ENCODE assay signal across 8 cellular contexts in genomic region chr1:1407101-1407956, GRCh38. TPM values are rescaled to one million over a fixed set of nuclear protein-coding genes. Genes with fewer than 3 reads are reported as not detected.
DNase-seq lines count a peak whose midpoint lies in the region; ATAC-seq and TF ChIP-seq lines count a peak whose summit lies in the region.

TSS of gene MRPL20 (minus strand) at chr1:1407293. CDS start at chr1:1407217, 76 bp downstream.

- H3K4me1 ChIP-seq in suprapubic skin, result peaks cover 30% of the 10 kb centered on the region

- H3K4me3 ChIP-seq in GM08714 (ENCODE audit: low read length) (peak within 1 kb of the TSS; percentile 88), SK-N-MC (peak within 1 kb of the TSS; percentile 95), suprapubic skin (peak within 1 kb of the TSS; percentile 69)

- H3K9me3 ChIP-seq in SK-N-MC (ENCODE audit: low read depth, low read length), result no peaks in the 10 kb centered on the region
- no peaks in the 10 kb centered on the region for H3K9me3 ChIP-seq in suprapubic skin

- peak in 1 of 2 donors; percentile 9 for TF ChIP-seq CTCF in suprapubic skin (IDR thresholded peaks at IDR 0.05)

- H3K27me3 Mint-ChIP-seq in activated naive CD4-positive, alpha-beta T cell treated with anti-CD3 and anti-CD28 coated beads, Interleukin-2, amount 10 ng/mL, durations not matched to agents 7 days and 5 days, result no peaks in the 10 kb centered on the region

- ATAC-seq in HG02571 (IDR thresholded peaks at IDR 0.05; ENCODE audit: unreplicated experiment), result peak; percentile 93

- no peaks in the 10 kb centered on the region for H3K9me3 Mint-ChIP-seq in activated naive CD4-positive, alpha-beta T cell treated with anti-CD3 and anti-CD28 coated beads, Interleukin-2, amount 10 ng/mL, durations not matched to agents 7 days and 5 days

- H3K27me3 ChIP-seq in suprapubic skin, result no peaks in the 10 kb centered on the region

- H3K27ac Mint-ChIP-seq in activated naive CD4-positive, alpha-beta T cell treated with anti-CD3 and anti-CD28 coated beads, Interleukin-2, amount 10 ng/mL, durations not matched to agents 7 days and 5 days, result peak within 1 kb of the TSS; percentile 94

- peaks cover 42% of the 10 kb centered on the region for H3K4me1 Mint-ChIP-seq in activated naive CD4-positive, alpha-beta T cell treated with anti-CD3 and anti-CD28 coated beads, Interleukin-2, amount 10 ng/mL, durations not matched to agents 7 days and 5 days

- peaks cover 31% of the 10 kb centered on the region for H3K36me3 ChIP-seq in SK-N-MC (ENCODE audit: insufficient read depth, low read length)
- peaks cover 36% of the 10 kb centered on the region for H3K36me3 ChIP-seq in suprapubic skin

- WGBS in suprapubic skin, result 1% methylated on average over 12 of the region's 96 CpGs

- H3K9ac ChIP-seq in SK-N-MC (ENCODE audit: insufficient read length), result peak within 1 kb of the TSS; percentile 97

- H3K36me3 Mint-ChIP-seq in activated naive CD4-positive, alpha-beta T cell treated with anti-CD3 and anti-CD28 coated beads, Interleukin-2, amount 10 ng/mL, durations not matched to agents 7 days and 5 days, result peaks cover 30% of the 10 kb centered on the region

- TF ChIP-seq POLR2A in suprapubic skin (IDR thresholded peaks at IDR 0.05), result peak; percentile 24 to 82

- DNase-seq in NCI-H1048 (lab: John Stamatoyannopoulos, UW) (peak; percentile 78), SK-N-MC (ENCODE audit: low read depth, low spot score) (peak; percentile 52), globus pallidus (ENCODE audit: low spot score) (peak; percentile 89), occipital lobe (lab: John Stamatoyannopoulos, UW) (peak; percentile 84), suprapubic skin (ENCODE audit: low spot score in 2 of 2) (peak; percentile 97 to 98)
- peak; percentile 98 for DNase-seq in activated naive CD4-positive, alpha-beta T cell treated with anti-CD3 and anti-CD28 coated beads, Interleukin-2, amount 10 ng/mL, durations not matched to agents 7 days and 5 days

- no peak for TF ChIP-seq EP300 in suprapubic skin (IDR thresholded peaks at IDR 0.05)

- peak within 1 kb of the TSS; percentile 85 for H3K4me3 Mint-ChIP-seq in activated naive CD4-positive, alpha-beta T cell treated with anti-CD3 and anti-CD28 coated beads, Interleukin-2, amount 10 ng/mL, durations not matched to agents 7 days and 5 days

- CTCF ChIA-PET in activated naive CD4-positive, alpha-beta T cell treated with anti-CD3 and anti-CD28 coated beads, Interleukin-2, amount 10 ng/mL, durations not matched to agents 7 days and 5 days (lab: Charles Lee), result interaction anchor here (0.8 to 1.0 kb wide), 2 partner anchors 8 to 27 kb away, joined by 3 to 4 read pairs; no protein-coding TSS in a partner anchor

- peak within 1 kb of the TSS; percentile 83 for H3K27ac ChIP-seq in SK-N-MC
- peak within 1 kb of the TSS; percentile 89 for H3K27ac ChIP-seq in suprapubic skin

RNA-seq across cellular contexts. Expression of gene MRPL20, which starts in this region (rescaled TPM):
- 50.4 TPM for total RNA-seq in occipital lobe
- 100 to 1,000 TPM in 3 of 4 donors, 10 to 100 TPM in 1; 93.6 to 119 (median 109) TPM for total RNA-seq in suprapubic skin

Comparison
In these comparisons a context has a peak if more than half of its experiments do, and no peak if none do; other contexts are left out.
1. Peak in every context shown above with its lines: DNase-seq, ATAC-seq, H3K4me3 ChIP-seq and H3K27ac ChIP-seq.